28 cellular contexts compared by ENCODE assay signal in genomic region chr4:35723973-35724372, GRCh38.
"Had no signal": no experiment of that assay in that cellular context is flagged by ENCODE, and none has a peak within 500 bp of the region (broad histone marks: within the 10 kb centered on the region; RNA-seq: fewer than 3 reads in every experiment).

No MANE protein-coding gene starts in this region.

- H3K27ac Mint-ChIP-seq: stimulated activated memory B cell treated with anti-CD40 and anti-IgM and Interleukin-4, amounts not matched to agents 10 μg/mL and 1 μg/mL and 100 μg/mL, for 72 hours; stimulated activated naive B cell treated with anti-CD40 and anti-IgM and Interleukin-4, amounts not matched to agents 10 μg/mL and 1 μg/mL and 100 μg/mL, for 72 hours; stimulated activated naive CD8-positive, alpha-beta T cell treated with anti-CD3 and anti-CD28 coated beads, Interleukin-15, amount 100 ng/mL, for 72 hours; stimulated activated naive CD8-positive, alpha-beta T cell treated with anti-CD3 and anti-CD28 coated beads, Interleukin-15, Interleukin-2, amounts not matched to agents 100 ng/mL and 50 ng/mL, for 24 hours; type B pancreatic cell had no signal

- H3K4me1 ChIP-seq: stomach, suprapubic skin, testis, thyroid gland, tibial artery, tibial nerve, transverse colon, upper lobe of left lung, upper lobe of right lung, uterus, vagina had no signal

- H3K4me3 Mint-ChIP-seq: stimulated activated memory B cell treated with anti-CD40 and anti-IgM and Interleukin-4, amounts not matched to agents 10 μg/mL and 1 μg/mL and 100 μg/mL, for 72 hours; stimulated activated naive B cell treated with anti-CD40 and anti-IgM and Interleukin-4, amounts not matched to agents 10 μg/mL and 1 μg/mL and 100 μg/mL, for 72 hours; stimulated activated naive CD8-positive, alpha-beta T cell treated with anti-CD3 and anti-CD28 coated beads, Interleukin-15, amount 100 ng/mL, for 72 hours; stimulated activated naive CD8-positive, alpha-beta T cell treated with anti-CD3 and anti-CD28 coated beads, Interleukin-15, Interleukin-2, amounts not matched to agents 100 ng/mL and 50 ng/mL, for 24 hours; type B pancreatic cell had no signal

- DNase-seq: stimulated activated CD4-positive, alpha-beta T cell treated with anti-CD3 and anti-CD28 coated beads, Interleukin-2, amount 100 ng/mL, for 48 hours; stimulated activated CD4-positive, alpha-beta T cell treated with anti-CD3 and anti-CD28 coated beads, Interleukin-4, amount 100 ng/mL, for 1 hour; stimulated activated CD4-positive, alpha-beta T cell treated with anti-CD3 and anti-CD28 coated beads, Interleukin-4, amount 100 ng/mL, for 24 hours; stimulated activated CD4-positive, alpha-beta T cell treated with anti-CD3 and anti-CD28 coated beads, Interleukin-4, amount 100 ng/mL, for 4 hours; stimulated activated CD8-positive, alpha-beta memory T cell treated with anti-CD3 and anti-CD28 coated beads, Interleukin-4, amount 100 ng/mL, for 48 hours; stimulated activated naive B cell treated with anti-CD40 and anti-IgM and Interleukin-4, amounts not matched to agents 10 μg/mL and 1 μg/mL and 100 μg/mL, for 72 hours; stimulated activated naive CD4-positive, alpha-beta T cell; stimulated activated naive CD4-positive, alpha-beta T cell treated with Interleukin-2 at 50 U/mL for 16 hours; stimulated activated naive CD8-positive, alpha-beta T cell treated with anti-CD3 and anti-CD28 coated beads, Interleukin-15, amount 100 ng/mL, for 72 hours; stimulated activated naive CD8-positive, alpha-beta T cell treated with anti-CD3 and anti-CD28 coated beads, Interleukin-15, Interleukin-2, amounts not matched to agents 100 U/mL and 50 U/mL, for 24 hours; stomach; substantia nigra; testis; thyroid gland; tibial artery; transverse colon; trophoblast cell; upper lobe of left lung; upper lobe of right lung; uterus had no signal

- H3K27me3 Mint-ChIP-seq: stimulated activated memory B cell treated with anti-CD40 and anti-IgM and Interleukin-4, amounts not matched to agents 10 μg/mL and 1 μg/mL and 100 μg/mL, for 72 hours; stimulated activated naive B cell treated with anti-CD40 and anti-IgM and Interleukin-4, amounts not matched to agents 10 μg/mL and 1 μg/mL and 100 μg/mL, for 72 hours; stimulated activated naive CD8-positive, alpha-beta T cell treated with anti-CD3 and anti-CD28 coated beads, Interleukin-15, amount 100 ng/mL, for 72 hours; stimulated activated naive CD8-positive, alpha-beta T cell treated with anti-CD3 and anti-CD28 coated beads, Interleukin-15, Interleukin-2, amounts not matched to agents 100 ng/mL and 50 ng/mL, for 24 hours; type B pancreatic cell had no signal

- ATAC-seq: stimulated activated memory B cell treated with anti-CD40 and anti-IgM and Interleukin-4, amounts not matched to agents 10 μg/mL and 1 μg/mL and 100 μg/mL, for 72 hours; stimulated activated naive B cell treated with anti-CD40 and anti-IgM and Interleukin-4, amounts not matched to agents 10 μg/mL and 1 μg/mL and 100 μg/mL, for 72 hours; stimulated activated naive CD8-positive, alpha-beta T cell treated with anti-CD3 and anti-CD28 coated beads, Interleukin-15, amount 100 ng/mL, for 72 hours; stimulated activated naive CD8-positive, alpha-beta T cell treated with anti-CD3 and anti-CD28 coated beads, Interleukin-15, Interleukin-2, amounts not matched to agents 100 U/mL and 50 U/mL, for 24 hours; upper lobe of right lung had no signal

- FAIRE-seq: urothelium cell line had no signal

- H3K4me3 ChIP-seq: stomach, suprapubic skin, testis, thoracic aorta, thyroid gland, tibial artery, tibial nerve, transverse colon, upper lobe of left lung, upper lobe of right lung, uterus, vagina had no signal

- H3K27me3 ChIP-seq: stomach, suprapubic skin, testis, thyroid gland, tibial artery, tibial nerve, transverse colon, upper lobe of left lung, upper lobe of right lung, uterus, vagina had no signal

- H3K4me1 Mint-ChIP-seq: stimulated activated memory B cell treated with anti-CD40 and anti-IgM and Interleukin-4, amounts not matched to agents 10 μg/mL and 1 μg/mL and 100 μg/mL, for 72 hours; stimulated activated naive B cell treated with anti-CD40 and anti-IgM and Interleukin-4, amounts not matched to agents 10 μg/mL and 1 μg/mL and 100 μg/mL, for 72 hours; stimulated activated naive CD8-positive, alpha-beta T cell treated with anti-CD3 and anti-CD28 coated beads, Interleukin-15, amount 100 ng/mL, for 72 hours had no signal

- H3K9me3 ChIP-seq: stomach, suprapubic skin, testis, thoracic aorta, thyroid gland, tibial artery, tibial nerve, transverse colon, upper lobe of left lung, upper lobe of right lung, uterus, vagina had no signal

- H3K9me3 Mint-ChIP-seq: stimulated activated naive CD8-positive, alpha-beta T cell treated with anti-CD3 and anti-CD28 coated beads, Interleukin-15, amount 100 ng/mL, for 72 hours; stimulated activated naive CD8-positive, alpha-beta T cell treated with anti-CD3 and anti-CD28 coated beads, Interleukin-15, Interleukin-2, amounts not matched to agents 100 ng/mL and 50 ng/mL, for 24 hours had no signal

- H3K36me3 ChIP-seq: stomach, suprapubic skin, thoracic aorta, thyroid gland, tibial artery, tibial nerve, transverse colon, upper lobe of left lung, upper lobe of right lung, uterus, vagina had no signal

- H3K27ac ChIP-seq: stomach, suprapubic skin, testis, thoracic aorta, thyroid gland, tibial artery, tibial nerve, transverse colon, upper lobe of left lung, upper lobe of right lung, uterus, vagina had no signal

- H3K36me3 Mint-ChIP-seq: stimulated activated memory B cell treated with anti-CD40 and anti-IgM and Interleukin-4, amounts not matched to agents 10 μg/mL and 1 μg/mL and 100 μg/mL, for 72 hours; stimulated activated naive B cell treated with anti-CD40 and anti-IgM and Interleukin-4, amounts not matched to agents 10 μg/mL and 1 μg/mL and 100 μg/mL, for 72 hours; type B pancreatic cell had no signal
